Comparison of ENCODE assay signal across 14 cellular contexts in the genomic region with DNA sequence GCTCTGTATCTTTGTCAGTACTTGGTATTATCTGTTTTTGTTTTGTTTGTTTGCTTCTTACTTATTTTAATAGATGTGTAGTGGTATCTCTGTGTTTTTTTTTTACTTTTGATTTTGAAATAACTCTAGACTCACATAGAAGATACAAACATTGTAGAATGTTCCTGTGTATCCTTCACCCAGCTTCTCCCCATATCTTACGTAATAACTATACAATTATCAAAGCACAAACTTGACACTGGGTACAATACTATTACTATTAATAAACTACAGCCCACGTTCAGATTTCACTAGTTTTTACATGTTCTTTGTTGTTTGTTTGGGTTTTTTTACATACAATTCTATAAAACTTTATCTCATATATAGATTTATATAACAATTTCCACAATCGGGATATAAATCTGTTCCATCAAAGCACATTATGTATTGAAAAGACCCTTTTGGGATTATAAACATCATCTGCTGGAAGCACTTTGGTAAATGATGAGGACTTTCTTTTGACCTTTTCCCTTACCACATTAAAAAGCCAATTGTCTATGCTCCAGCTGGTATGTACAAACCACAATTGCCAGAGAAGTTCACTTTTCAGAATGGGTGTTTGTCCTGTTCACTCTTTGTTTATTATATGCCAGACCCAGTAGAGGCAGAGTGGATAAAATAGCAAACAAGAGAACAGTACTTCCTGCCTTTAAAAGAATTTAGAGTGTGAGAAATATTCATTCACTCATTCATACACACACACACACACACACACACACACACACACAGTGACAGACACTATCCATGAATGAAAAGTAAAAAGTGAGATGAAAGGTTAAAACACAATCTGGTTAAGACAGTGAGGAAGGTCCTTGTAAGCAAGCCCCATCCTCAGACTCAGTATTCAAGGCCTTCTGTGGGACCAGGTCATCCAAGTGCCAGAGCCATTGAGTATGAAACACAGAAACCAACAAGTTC.
DNase-seq lines count a peak whose midpoint lies in the region; ATAC-seq and TF ChIP-seq lines count a peak whose summit lies in the region.
"Had no signal": no experiment of that assay in that cellular context is flagged by ENCODE, and none has a peak within 500 bp of the region (broad histone marks: within the 10 kb centered on the region; RNA-seq: fewer than 3 reads in every experiment).

No MANE protein-coding gene starts in this region.

- H3K36me3 Mint-ChIP-seq in activated naive CD8-positive, alpha-beta T cell treated with anti-CD3 and anti-CD28 coated beads, Interleukin-2, amount 10 ng/mL, durations not matched to agents 7 days and 5 days, result peaks cover 4% of the 10 kb centered on the region
- peaks cover 16% of the 10 kb centered on the region for H3K36me3 Mint-ChIP-seq in activated naive CD8-positive, alpha-beta T cell treated with anti-CD3 and anti-CD28 coated beads for 36 hours
- peaks cover 11% of the 10 kb centered on the region for H3K36me3 Mint-ChIP-seq in activated CD8-positive, alpha-beta T cell treated with anti-CD3 and anti-CD28 coated beads, Interleukin-2, amount 10 ng/mL, durations not matched to agents 7 days and 5 days (ENCODE audit: low read depth)
- H3K36me3 Mint-ChIP-seq: WTC11 had no signal

- H3K27ac Mint-ChIP-seq in activated naive CD8-positive, alpha-beta T cell treated with anti-CD3 and anti-CD28 coated beads, Interleukin-2, amount 10 ng/mL, durations not matched to agents 7 days and 5 days, result peak overlapping the region; percentile 51
- no peak overlapping the region for H3K27ac Mint-ChIP-seq in activated naive CD8-positive, alpha-beta T cell treated with anti-CD3 and anti-CD28 coated beads for 36 hours
- peak overlapping the region; percentile 16 for H3K27ac Mint-ChIP-seq in activated CD8-positive, alpha-beta T cell treated with anti-CD3 and anti-CD28 coated beads, Interleukin-2, amount 10 ng/mL, durations not matched to agents 7 days and 5 days
- H3K27ac Mint-ChIP-seq: progenitor cell of endocrine pancreas, WTC11 had no signal

- POLR2A ChIA-PET in activated naive CD8-positive, alpha-beta T cell treated with anti-CD3 and anti-CD28 coated beads, Interleukin-2, amount 10 ng/mL, durations not matched to agents 7 days and 5 days (lab: Charles Lee), result no interaction called here
- POLR2A ChIA-PET in activated CD8-positive, alpha-beta T cell treated with anti-CD3 and anti-CD28 coated beads, Interleukin-2, amount 10 ng/mL, durations not matched to agents 7 days and 5 days (lab: Charles Lee), result no interaction called here

- CTCF ChIA-PET in activated CD8-positive, alpha-beta T cell treated with anti-CD3 and anti-CD28 coated beads, Interleukin-2, amount 10 ng/mL, durations not matched to agents 7 days and 5 days (lab: Charles Lee), result interaction anchor here (1.0 kb wide), 1 partner anchor 89 kb away, joined by 3 read pairs; no protein-coding TSS in a partner anchor

- ATAC-seq in activated naive CD8-positive, alpha-beta T cell treated with anti-CD3 and anti-CD28 coated beads, Interleukin-2, amount 10 ng/mL, durations not matched to agents 7 days and 5 days (ENCODE audit: low read depth), result no peak
- no peak for ATAC-seq in activated CD8-positive, alpha-beta T cell treated with anti-CD3 and anti-CD28 coated beads, Interleukin-2, amount 10 ng/mL, durations not matched to agents 7 days and 5 days
- no peak for ATAC-seq in HG02840 (IDR thresholded peaks at IDR 0.05; ENCODE audit: low FRiP score, unreplicated experiment)
- ATAC-seq: WTC11 had no signal

- peaks cover 24% of the 10 kb centered on the region for H3K4me1 ChIP-seq in suprapubic skin

- WGBS in suprapubic skin, result 69% methylated on average over 3 of the region's 3 CpGs

- no peaks in the 10 kb centered on the region for H3K9me3 Mint-ChIP-seq in activated naive CD8-positive, alpha-beta T cell treated with anti-CD3 and anti-CD28 coated beads, Interleukin-2, amount 10 ng/mL, durations not matched to agents 7 days and 5 days
- H3K9me3 Mint-ChIP-seq in activated naive CD8-positive, alpha-beta T cell treated with anti-CD3 and anti-CD28 coated beads for 36 hours, result no peaks in the 10 kb centered on the region
- no peaks in the 10 kb centered on the region for H3K9me3 Mint-ChIP-seq in activated CD8-positive, alpha-beta T cell treated with anti-CD3 and anti-CD28 coated beads, Interleukin-2, amount 10 ng/mL, durations not matched to agents 7 days and 5 days (ENCODE audit: insufficient read depth)
- H3K9me3 Mint-ChIP-seq: WTC11 had no signal

- H3K36me3 ChIP-seq in suprapubic skin, result no peaks in the 10 kb centered on the region
- H3K36me3 ChIP-seq: tibial artery had no signal

- H3K27me3 Mint-ChIP-seq in activated naive CD8-positive, alpha-beta T cell treated with anti-CD3 and anti-CD28 coated beads, Interleukin-2, amount 10 ng/mL, durations not matched to agents 7 days and 5 days, result no peaks in the 10 kb centered on the region
- no peaks in the 10 kb centered on the region for H3K27me3 Mint-ChIP-seq in activated naive CD8-positive, alpha-beta T cell treated with anti-CD3 and anti-CD28 coated beads for 36 hours
- H3K27me3 Mint-ChIP-seq in activated CD8-positive, alpha-beta T cell treated with anti-CD3 and anti-CD28 coated beads, Interleukin-2, amount 10 ng/mL, durations not matched to agents 7 days and 5 days (ENCODE audit: low read depth), result no peaks in the 10 kb centered on the region
- H3K27me3 Mint-ChIP-seq: progenitor cell of endocrine pancreas had no signal

- H3K4me3 ChIP-seq in suprapubic skin, result no peak overlapping the region
- H3K4me3 ChIP-seq: tibial artery had no signal

- no peak for TF ChIP-seq EP300 in suprapubic skin (IDR thresholded peaks at IDR 0.05)

- no peaks in the 10 kb centered on the region for H3K9me3 ChIP-seq in suprapubic skin
- H3K9me3 ChIP-seq: tibial artery had no signal

- no peaks in the 10 kb centered on the region for H3K27me3 ChIP-seq in suprapubic skin
- H3K27me3 ChIP-seq: tibial artery had no signal

- H3K27ac ChIP-seq in suprapubic skin, result peak overlapping the region; percentile 25
- H3K27ac ChIP-seq: tibial artery had no signal

- TF ChIP-seq CTCF in suprapubic skin (IDR thresholded peaks at IDR 0.05) (no peak), GM20000 (IDR thresholded peaks at IDR 0.05; ENCODE audit: extremely low read depth, missing control alignments) (no peak)

- peaks cover 38% of the 10 kb centered on the region for H3K4me1 Mint-ChIP-seq in activated naive CD8-positive, alpha-beta T cell treated with anti-CD3 and anti-CD28 coated beads, Interleukin-2, amount 10 ng/mL, durations not matched to agents 7 days and 5 days
- H3K4me1 Mint-ChIP-seq in activated naive CD8-positive, alpha-beta T cell treated with anti-CD3 and anti-CD28 coated beads for 36 hours, result peaks cover 50% of the 10 kb centered on the region
- peaks cover 72% of the 10 kb centered on the region for H3K4me1 Mint-ChIP-seq in activated CD8-positive, alpha-beta T cell treated with anti-CD3 and anti-CD28 coated beads, Interleukin-2, amount 10 ng/mL, durations not matched to agents 7 days and 5 days (ENCODE audit: low read depth)

- H3K4me3 Mint-ChIP-seq in activated naive CD8-positive, alpha-beta T cell treated with anti-CD3 and anti-CD28 coated beads, Interleukin-2, amount 10 ng/mL, durations not matched to agents 7 days and 5 days, result peak overlapping the region; percentile 9
- no peak overlapping the region for H3K4me3 Mint-ChIP-seq in activated naive CD8-positive, alpha-beta T cell treated with anti-CD3 and anti-CD28 coated beads for 36 hours
- no peak overlapping the region for H3K4me3 Mint-ChIP-seq in activated CD8-positive, alpha-beta T cell treated with anti-CD3 and anti-CD28 coated beads, Interleukin-2, amount 10 ng/mL, durations not matched to agents 7 days and 5 days
- H3K4me3 Mint-ChIP-seq: WTC11 had no signal

- no peak for DNase-seq in activated naive CD8-positive, alpha-beta T cell treated with anti-CD3 and anti-CD28 coated beads, Interleukin-2, amount 10 ng/mL, durations not matched to agents 7 days and 5 days
- DNase-seq in activated naive CD8-positive, alpha-beta T cell treated with anti-CD3 and anti-CD28 coated beads for 36 hours, result no peak
- DNase-seq in activated CD8-positive, alpha-beta T cell treated with anti-CD3 and anti-CD28 coated beads, Interleukin-2, amount 10 ng/mL, durations not matched to agents 7 days and 5 days, result no peak
- DNase-seq in inferior parietal cortex (ENCODE audit: extremely low spot score) (peak; percentile 59), suprapubic skin (ENCODE audit: low spot score in 2 of 2) (no peak), NCI-H345 (lab: John Stamatoyannopoulos, UW) (no peak), GM20000 (ENCODE audit: low spot score) (no peak)
- DNase-seq: activated T-cell treated with anti-CD3 and anti-CD28 coated beads for 4 hours, DMS 273 treated with DMSO at 0.1 percent for 48 hours, NCI-H1092 treated with DMSO at 0.1 percent for 48 hours, tibial artery had no signal

- TF ChIP-seq POLR2A in suprapubic skin (IDR thresholded peaks at IDR 0.05), result no peak
